Comparison of ENCODE assay signal across 19 cellular contexts in genomic region chr2:76447294-76447693, GRCh38.
DNase-seq lines count a peak whose midpoint lies in the region; ATAC-seq and TF ChIP-seq lines count a peak whose summit lies in the region.
"Had no signal": no experiment of that assay in that cellular context is flagged by ENCODE, and none has a peak within 500 bp of the region (broad histone marks: within the 10 kb centered on the region; RNA-seq: fewer than 3 reads in every experiment).

No MANE protein-coding gene starts in this region.

- peak overlapping the region; percentile 19 for H3K4me2 ChIP-seq in GM23338
- H3K4me2 ChIP-seq in KMS-11, result peak overlapping the region; percentile 26

- no peaks in the 10 kb centered on the region for H3K27me3 ChIP-seq in GM23338 (ENCODE audit: insufficient read depth)
- H3K27me3 ChIP-seq in KMS-11 (ENCODE audit: insufficient read depth, low read depth), result no peaks in the 10 kb centered on the region

- H3K27me3 Mint-ChIP-seq in GM23338 (ENCODE audit: insufficient read depth, low read depth, poor library complexity) (no peaks in the 10 kb centered on the region), neural crest cell (ENCODE audit: low read depth) (no peaks in the 10 kb centered on the region)
- H3K27me3 Mint-ChIP-seq: B cell; CD4-positive, CD25-positive, alpha-beta regulatory T cell; CD8-positive, alpha-beta memory T cell had no signal

- H3K27ac ChIP-seq in GM23338 (ENCODE audit: low read depth), result peak overlapping the region; percentile 22; the same call in 1 of the 2 replicates
- no peak overlapping the region for H3K27ac ChIP-seq in KMS-11
- H3K27ac ChIP-seq: GM23248 had no signal

- H3K79me2 ChIP-seq in GM23338 (replicated peaks; ENCODE audit: insufficient read depth) (no peaks in the 10 kb centered on the region), KMS-11 (ENCODE audit: insufficient read depth, low read depth) (no peaks in the 10 kb centered on the region)

- H3K4me3 Mint-ChIP-seq in GM23338 (no peak overlapping the region), neural crest cell (no peak overlapping the region)
- H3K4me3 Mint-ChIP-seq: B cell; CD4-positive, CD25-positive, alpha-beta regulatory T cell; HFFc6 had no signal

- H3K9ac ChIP-seq in KMS-11, result no peak overlapping the region
- H3K9ac ChIP-seq: GM23248 had no signal

- POLR2A ChIA-PET in GM10248 (lab: Yijun Ruan, JAX), result no interaction called here

- ATAC-seq in GM23338 (no peak), HG03439 (IDR thresholded peaks at IDR 0.05; ENCODE audit: unreplicated experiment) (no peak)
- ATAC-seq: HCT116, HepG2 had no signal

- DNase-seq in GM23338 (ENCODE audit: low spot score), result no peak
- DNase-seq in RPMI8226, result peak; percentile 9
- no peak for DNase-seq in neural crest cell (ENCODE audit: low read depth, low spot score)
- DNase-seq in GM10248 (ENCODE audit: extremely low spot score), result no peak
- no peak for DNase-seq in COR-L47 (lab: John Stamatoyannopoulos, UW)
- no peak for DNase-seq in AG08395 (ENCODE audit: low spot score)
- DNase-seq: 8988T; C1 segment of cervical spinal cord; Caco-2; CD4-positive, CD25-positive, alpha-beta regulatory T cell; CD8-positive, alpha-beta memory T cell; GM23248; HFFc6; KG1 had no signal

- H3K27ac Mint-ChIP-seq in GM23338 (no peak overlapping the region), neural crest cell (ENCODE audit: unreplicated experiment) (peak overlapping the region; percentile 31)
- H3K27ac Mint-ChIP-seq: B cell; CD4-positive, CD25-positive, alpha-beta regulatory T cell; CD8-positive, alpha-beta memory T cell; HFFc6 had no signal

- H4K20me1 ChIP-seq in GM23338 (replicated peaks; ENCODE audit: insufficient read depth) (no peaks in the 10 kb centered on the region), KMS-11 (ENCODE audit: insufficient read depth) (no peaks in the 10 kb centered on the region)

- no peaks in the 10 kb centered on the region for H3F3A ChIP-seq in GM23338 (replicated peaks; ENCODE audit: low read depth)

- H3K4me3 ChIP-seq in GM23338, result no peak overlapping the region
- no peak overlapping the region for H3K4me3 ChIP-seq in KMS-11 (IDR thresholded peaks at IDR 0.05; ENCODE audit: insufficient read depth, low read depth, low read length)
- H3K4me3 ChIP-seq: GM23248 had no signal

- H3K9me3 Mint-ChIP-seq in GM23338 (peaks cover 21% of the 10 kb centered on the region), neural crest cell (peaks cover 3% of the 10 kb centered on the region)

- H3K36me3 ChIP-seq in GM23338 (ENCODE audit: insufficient read depth) (no peaks in the 10 kb centered on the region), KMS-11 (ENCODE audit: insufficient read depth) (no peaks in the 10 kb centered on the region)

- H3K4me1 ChIP-seq in GM23338 (ENCODE audit: insufficient read depth) (peaks cover 17% of the 10 kb centered on the region), KMS-11 (ENCODE audit: low read depth, poor library complexity, severe bottlenecking) (peaks cover 48% of the 10 kb centered on the region)
- H3K4me1 ChIP-seq: Caco-2 had no signal

- H3K9me2 ChIP-seq in GM23338 (ENCODE audit: insufficient read depth), result no peaks in the 10 kb centered on the region; the same call in 1 of the 2 replicates

- CTCF ChIA-PET in GM10248 (lab: Yijun Ruan, JAX), result interaction anchor here (1.0 kb wide), 1 partner anchor 9 kb away, joined by 4 read pairs; no protein-coding TSS in a partner anchor

- H3K36me3 Mint-ChIP-seq in GM23338 (ENCODE audit: low read depth), result peaks cover 22% of the 10 kb centered on the region
- peaks cover 6% of the 10 kb centered on the region for H3K36me3 Mint-ChIP-seq in neural crest cell (ENCODE audit: low read depth)
- H3K36me3 Mint-ChIP-seq: CD4-positive, CD25-positive, alpha-beta regulatory T cell; CD8-positive, alpha-beta memory T cell had no signal

- peaks cover 10% of the 10 kb centered on the region for H3K4me1 Mint-ChIP-seq in GM23338
- H3K4me1 Mint-ChIP-seq in neural crest cell, result peaks cover 7% of the 10 kb centered on the region
- H3K4me1 Mint-ChIP-seq: B cell; CD4-positive, CD25-positive, alpha-beta regulatory T cell; CD8-positive, alpha-beta memory T cell had no signal

- TF ChIP-seq CTCF in GM23338 (conservative IDR thresholded peaks at IDR 0.05; ENCODE audit: low read depth in 2 of 2) (no peak), KMS-11 (conservative IDR thresholded peaks at IDR 0.05; ENCODE audit: low read depth, low read length) (no peak), neural crest cell (conservative IDR thresholded peaks at IDR 0.05) (no peak), GM10248 (IDR thresholded peaks at IDR 0.05; ENCODE audit: control extremely low read depth, extremely low read depth, low read depth, missing control alignments) (no peak)

- H2AFZ ChIP-seq in GM23338 (0 out of 2 replicates have a peak overlapping the region, but pooled peaks have one; percentile 8), KMS-11 (ENCODE audit: low read depth) (no peak overlapping the region)
- H2AFZ ChIP-seq: GM23248 had no signal

TF ChIP-seq in GM23338, 12 proteins besides CTCF, POLR2A, EP300 and RAD21:
- TF ChIP-seq EZH2 (IDR thresholded peaks at IDR 0.05; ENCODE audit: low read depth, unreplicated experiment) (no peak), ZNF331 (CRISPR knock-in tag; IDR thresholded peaks at IDR 0.05; ENCODE audit: low read depth) (no peak), ZNF114 (CRISPR knock-in tag; IDR thresholded peaks at IDR 0.05) (no peak)
- TF ChIP-seq, protein P1, sequence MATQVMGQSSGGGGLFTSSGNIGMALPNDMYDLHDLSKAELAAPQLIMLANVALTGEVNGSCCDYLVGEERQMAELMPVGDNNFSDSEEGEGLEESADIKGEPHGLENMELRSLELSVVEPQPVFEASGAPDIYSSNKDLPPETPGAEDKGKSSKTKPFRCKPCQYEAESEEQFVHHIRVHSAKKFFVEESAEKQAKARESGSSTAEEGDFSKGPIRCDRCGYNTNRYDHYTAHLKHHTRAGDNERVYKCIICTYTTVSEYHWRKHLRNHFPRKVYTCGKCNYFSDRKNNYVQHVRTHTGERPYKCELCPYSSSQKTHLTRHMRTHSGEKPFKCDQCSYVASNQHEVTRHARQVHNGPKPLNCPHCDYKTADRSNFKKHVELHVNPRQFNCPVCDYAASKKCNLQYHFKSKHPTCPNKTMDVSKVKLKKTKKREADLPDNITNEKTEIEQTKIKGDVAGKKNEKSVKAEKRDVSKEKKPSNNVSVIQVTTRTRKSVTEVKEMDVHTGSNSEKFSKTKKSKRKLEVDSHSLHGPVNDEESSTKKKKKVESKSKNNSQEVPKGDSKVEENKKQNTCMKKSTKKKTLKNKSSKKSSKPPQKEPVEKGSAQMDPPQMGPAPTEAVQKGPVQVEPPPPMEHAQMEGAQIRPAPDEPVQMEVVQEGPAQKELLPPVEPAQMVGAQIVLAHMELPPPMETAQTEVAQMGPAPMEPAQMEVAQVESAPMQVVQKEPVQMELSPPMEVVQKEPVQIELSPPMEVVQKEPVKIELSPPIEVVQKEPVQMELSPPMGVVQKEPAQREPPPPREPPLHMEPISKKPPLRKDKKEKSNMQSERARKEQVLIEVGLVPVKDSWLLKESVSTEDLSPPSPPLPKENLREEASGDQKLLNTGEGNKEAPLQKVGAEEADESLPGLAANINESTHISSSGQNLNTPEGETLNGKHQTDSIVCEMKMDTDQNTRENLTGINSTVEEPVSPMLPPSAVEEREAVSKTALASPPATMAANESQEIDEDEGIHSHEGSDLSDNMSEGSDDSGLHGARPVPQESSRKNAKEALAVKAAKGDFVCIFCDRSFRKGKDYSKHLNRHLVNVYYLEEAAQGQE (IDR thresholded peaks at IDR 0.05; ENCODE audit: unreplicated experiment), result no peak
- TF ChIP-seq, protein P2, sequence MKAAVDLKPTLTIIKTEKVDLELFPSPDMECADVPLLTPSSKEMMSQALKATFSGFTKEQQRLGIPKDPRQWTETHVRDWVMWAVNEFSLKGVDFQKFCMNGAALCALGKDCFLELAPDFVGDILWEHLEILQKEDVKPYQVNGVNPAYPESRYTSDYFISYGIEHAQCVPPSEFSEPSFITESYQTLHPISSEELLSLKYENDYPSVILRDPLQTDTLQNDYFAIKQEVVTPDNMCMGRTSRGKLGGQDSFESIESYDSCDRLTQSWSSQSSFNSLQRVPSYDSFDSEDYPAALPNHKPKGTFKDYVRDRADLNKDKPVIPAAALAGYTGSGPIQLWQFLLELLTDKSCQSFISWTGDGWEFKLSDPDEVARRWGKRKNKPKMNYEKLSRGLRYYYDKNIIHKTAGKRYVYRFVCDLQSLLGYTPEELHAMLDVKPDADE (IDR thresholded peaks at IDR 0.05), result no peak
